9 cellular contexts compared by ENCODE assay signal in genomic region chr14:24233538-24233866, GRCh38. TPM values are rescaled to one million over a fixed set of nuclear protein-coding genes. Genes with fewer than 3 reads are reported as not detected.
DNase-seq lines count a peak whose midpoint lies in the region; ATAC-seq, FAIRE-seq and TF ChIP-seq lines count a peak whose summit lies in the region.
"Had no signal": no experiment of that assay in that cellular context is flagged by ENCODE, and none has a peak within 500 bp of the region (broad histone marks: within the 10 kb centered on the region; RNA-seq: fewer than 3 reads in every experiment).

No MANE protein-coding gene starts in this region.

- peaks cover 65% of the 10 kb centered on the region for H3K4me1 Mint-ChIP-seq in activated CD4-positive, alpha-beta T cell treated with anti-CD3 and anti-CD28 coated beads for 36 hours
- peaks cover 56% of the 10 kb centered on the region for H3K4me1 Mint-ChIP-seq in activated T-helper 1 cell treated with anti-CD3 and anti-CD28 coated beads, Interleukin-12 subunit alpha, Interleukin-12 subunit beta, Interleukin-2, Interleukin-4 antibody, amounts not matched to agents 30 ng/mL and 10 ng/mL and 1 ng/mL, durations not matched to agents 14 hours and 24 hours and 36 hours (ENCODE audit: low read depth)

- H3K9me3 ChIP-seq in keratinocyte (ENCODE audit: control insufficient read depth, low read depth, low read length) (no peaks in the 10 kb centered on the region), testis (no peaks in the 10 kb centered on the region)

- peak overlapping the region; percentile 78 for H3K4me3 Mint-ChIP-seq in activated CD4-positive, alpha-beta T cell treated with anti-CD3 and anti-CD28 coated beads for 36 hours
- peak overlapping the region; percentile 93 for H3K4me3 Mint-ChIP-seq in activated T-helper 1 cell treated with anti-CD3 and anti-CD28 coated beads, Interleukin-12 subunit alpha, Interleukin-12 subunit beta, Interleukin-2, Interleukin-4 antibody, amounts not matched to agents 30 ng/mL and 10 ng/mL and 1 ng/mL, durations not matched to agents 14 hours and 24 hours and 36 hours

- H3K4me3 ChIP-seq in keratinocyte (ENCODE audit: control insufficient read depth in 2 of 3, extremely low read depth in 1 of 3, insufficient read depth in 2 of 3, low read depth in 1 of 3, low read length in 3 of 3) (peak overlapping the region; percentile 70 to 83 (median 82)), testis (peak overlapping the region; percentile 75 to 91)

- peak overlapping the region; percentile 98 for H3K4me2 ChIP-seq in keratinocyte (ENCODE audit: control insufficient read depth, extremely low read depth, insufficient read depth, low read depth, low read length)

- CTCF ChIA-PET in activated CD4-positive, alpha-beta T cell treated with anti-CD3 and anti-CD28 coated beads for 36 hours (lab: Charles Lee) = interaction anchor here (0.6 to 16.9 kb wide), 6 partner anchors 9 to 1692 kb away, joined by 3 to 430 read pairs (median 6); partner anchors contain the start of genes CIDEB, DHRS1, LTB4R and LTB4R2

- no peak for FAIRE-seq in keratinocyte (lab: Jason Lieb, UNC)
- FAIRE-seq: G401.6 had no signal

- H4K20me1 ChIP-seq in keratinocyte (ENCODE audit: control insufficient read depth, extremely low read depth, insufficient read depth, low read length) = no peaks in the 10 kb centered on the region

- POLR2A ChIA-PET in activated CD4-positive, alpha-beta T cell treated with anti-CD3 and anti-CD28 coated beads for 36 hours (lab: Charles Lee) = interaction anchor here (1.0 to 2.0 kb wide), 3 partner anchors 9 to 41 kb away, joined by 3 to 9 read pairs (median 6); partner anchors contain the start of genes CHMP4A and TINF2

- H3K4me1 ChIP-seq in keratinocyte (ENCODE audit: control insufficient read depth, extremely low read depth, insufficient read depth, low read length) (peaks cover 37% of the 10 kb centered on the region), testis (peaks cover 19% of the 10 kb centered on the region)

- H3K27me3 ChIP-seq in keratinocyte (ENCODE audit: control insufficient read depth, extremely low read depth, insufficient read depth, low read length) = no peaks in the 10 kb centered on the region
- H3K27me3 ChIP-seq in testis = no peaks in the 10 kb centered on the region

- no peaks in the 10 kb centered on the region for H3K27me3 Mint-ChIP-seq in activated CD4-positive, alpha-beta T cell treated with anti-CD3 and anti-CD28 coated beads for 36 hours
- no peaks in the 10 kb centered on the region for H3K27me3 Mint-ChIP-seq in activated T-helper 1 cell treated with anti-CD3 and anti-CD28 coated beads, Interleukin-12 subunit alpha, Interleukin-12 subunit beta, Interleukin-2, Interleukin-4 antibody, amounts not matched to agents 30 ng/mL and 10 ng/mL and 1 ng/mL, durations not matched to agents 14 hours and 24 hours and 36 hours (ENCODE audit: insufficient read depth)

- H3K9ac ChIP-seq in keratinocyte (ENCODE audit: control insufficient read depth, extremely low read depth, insufficient read depth, low read length) = peak overlapping the region; percentile 94

- dilution Hi-C loops in keratinocyte (cut with MboI; ENCODE audit: extremely low pct_ligation_motif_present, low sequenced_read_pairs) = no loop called here

- peaks cover 56% of the 10 kb centered on the region for H3K79me2 ChIP-seq in keratinocyte (ENCODE audit: control insufficient read depth, insufficient read depth, low read length)

- in situ Hi-C loops in GM13977 (cut with MboI; ENCODE audit: low pct_unique_long_range_greater_than_20kb, low sequenced_read_pairs, unreplicated experiment) = no loop called here

- TF ChIP-seq CTCF in keratinocyte (optimal IDR thresholded peaks at IDR 0.05 in 1 of 3, IDR thresholded peaks at IDR 0.05 in 1 of 3, conservative IDR thresholded peaks at IDR 0.05 in 1 of 3; ENCODE audit: extremely low read depth in 1 of 3, insufficient read depth in 2 of 3, low read length in 3 of 3) (no peak), testis (IDR thresholded peaks at IDR 0.05) (no peak), GM13977 (IDR thresholded peaks at IDR 0.05; ENCODE audit: extremely low read depth, insufficient read depth, missing control alignments) (no peak)

- H3K36me3 Mint-ChIP-seq in activated CD4-positive, alpha-beta T cell treated with anti-CD3 and anti-CD28 coated beads for 36 hours (ENCODE audit: low read depth) = peaks cover 49% of the 10 kb centered on the region
- peaks cover 41% of the 10 kb centered on the region for H3K36me3 Mint-ChIP-seq in activated T-helper 1 cell treated with anti-CD3 and anti-CD28 coated beads, Interleukin-12 subunit alpha, Interleukin-12 subunit beta, Interleukin-2, Interleukin-4 antibody, amounts not matched to agents 30 ng/mL and 10 ng/mL and 1 ng/mL, durations not matched to agents 14 hours and 24 hours and 36 hours (ENCODE audit: low read depth)

- H3K27ac ChIP-seq in keratinocyte (ENCODE audit: control insufficient read depth, insufficient read depth, low read length) (peak overlapping the region; percentile 97), testis (peak overlapping the region in 1 of 2 donors; percentile 82)

- 52 to 55% methylated on average over 2 of the region's 2 CpGs for WGBS in testis, 2 donors

- intact Hi-C loops in activated CD4-positive, alpha-beta T cell treated with anti-CD3 and anti-CD28 coated beads for 36 hours (cut with DNase I, micrococcal nuclease) = loop anchor here (2.0 to 5.0 kb wide), 3 partner anchors 39 to 209 kb away; partner anchors contain the start of genes PSME2 (in 1 of the 2), RABGGTA (in 1 of the 2), RNF31 (in 1 of the 2) and SDR39U1 (in 1 of the 2)
- intact Hi-C loops in activated T-helper 1 cell treated with anti-CD3 and anti-CD28 coated beads, Interleukin-12 subunit alpha, Interleukin-12 subunit beta, Interleukin-2, Interleukin-4 antibody, amounts not matched to agents 30 ng/mL and 10 ng/mL and 1 ng/mL, durations not matched to agents 14 hours and 24 hours and 36 hours (cut with micrococcal nuclease) = loop anchor here (10.0 kb wide), 1 partner anchor 1139 kb away; the partner anchor contains the start of genes ACIN1 and C14orf119
- intact Hi-C loops in testis (cut with DNase I; ENCODE audit: low total_unique reads) = no loop called here

- H3K27ac Mint-ChIP-seq in activated CD4-positive, alpha-beta T cell treated with anti-CD3 and anti-CD28 coated beads for 36 hours = peak overlapping the region; percentile 89
- H3K27ac Mint-ChIP-seq in activated T-helper 1 cell treated with anti-CD3 and anti-CD28 coated beads, Interleukin-12 subunit alpha, Interleukin-12 subunit beta, Interleukin-2, Interleukin-4 antibody, amounts not matched to agents 30 ng/mL and 10 ng/mL and 1 ng/mL, durations not matched to agents 14 hours and 24 hours and 36 hours = peak overlapping the region; percentile 53

- no peaks in the 10 kb centered on the region for H3K9me1 ChIP-seq in keratinocyte (ENCODE audit: control insufficient read depth, extremely low read depth, insufficient read depth, low read length)

- peaks cover 15 to 39% of the 10 kb centered on the region in 2 experiments for H3K36me3 ChIP-seq in keratinocyte (ENCODE audit: control insufficient read depth in 2 of 2, extremely low read depth in 1 of 2, insufficient read depth in 2 of 2, low read length in 2 of 2)
- no peaks in the 10 kb centered on the region for H3K36me3 ChIP-seq in testis (ENCODE audit: low read depth, missing control alignments)

- H3K9me3 Mint-ChIP-seq in activated CD4-positive, alpha-beta T cell treated with anti-CD3 and anti-CD28 coated beads for 36 hours (ENCODE audit: low read depth) = no peaks in the 10 kb centered on the region
- no peaks in the 10 kb centered on the region for H3K9me3 Mint-ChIP-seq in activated T-helper 1 cell treated with anti-CD3 and anti-CD28 coated beads, Interleukin-12 subunit alpha, Interleukin-12 subunit beta, Interleukin-2, Interleukin-4 antibody, amounts not matched to agents 30 ng/mL and 10 ng/mL and 1 ng/mL, durations not matched to agents 14 hours and 24 hours and 36 hours

- no peak for TF ChIP-seq POLR2A in testis (IDR thresholded peaks at IDR 0.05)

- no peak overlapping the region for H2AFZ ChIP-seq in keratinocyte (ENCODE audit: control insufficient read depth, low read length)

- no peak for ATAC-seq in activated CD4-positive, alpha-beta T cell treated with anti-CD3 and anti-CD28 coated beads for 36 hours
- ATAC-seq in GM21576 (IDR thresholded peaks at IDR 0.05; ENCODE audit: unreplicated experiment) = no peak

- DNase-seq in activated CD4-positive, alpha-beta T cell treated with anti-CD3 and anti-CD28 coated beads for 36 hours = peak; percentile 50
- no peak for DNase-seq in activated CD4-positive, alpha-beta T cell treated with anti-CD3 and anti-CD28 coated beads for 4 hours
- no peak for DNase-seq in activated T-helper 1 cell treated with anti-CD3 and anti-CD28 coated beads, Interleukin-12 subunit alpha, Interleukin-12 subunit beta, Interleukin-2, Interleukin-4 antibody, amounts not matched to agents 30 ng/mL and 10 ng/mL and 1 ng/mL, durations not matched to agents 14 hours and 24 hours and 36 hours (ENCODE audit: low spot score)
- DNase-seq in keratinocyte (ENCODE audit: low read depth, low spot score) (no peak), testis (no peak), epidermal melanocyte (ENCODE audit: insufficient read length, low spot score) (no peak), GM13977 (ENCODE audit: low spot score) (no peak)

RNA-seq across cellular contexts. Expression of gene GMPR2, which starts 0.8 kb away (rescaled TPM):
- 10 to 100 TPM; 56.7 to 59.6 TPM for total RNA-seq in activated CD4-positive, alpha-beta T cell treated with anti-CD3 and anti-CD28 coated beads for 36 hours
- total RNA-seq in activated T-helper 1 cell treated with anti-CD3 and anti-CD28 coated beads, Interleukin-12 subunit alpha, Interleukin-12 subunit beta, Interleukin-2, Interleukin-4 antibody, amounts not matched to agents 30 ng/mL and 10 ng/mL and 1 ng/mL, durations not matched to agents 14 hours and 24 hours and 36 hours = 40.8 and 41.4 TPM in 2 replicates
- polyA plus RNA-seq in keratinocyte = 84.1 to 90.0 TPM (median 84.6 TPM) in 3 replicates
- 20.8 TPM for polyA plus RNA-seq in keratinocyte (2011; ENCODE audit: low read depth)
- 75.6 and 78.2 TPM in 2 replicates for polyA plus RNA-seq in keratinocyte (2011; cell fraction: cytosol; rRNA removed)
- 97.9 and 98.6 TPM in 2 replicates for polyA plus RNA-seq in keratinocyte (2011; cell fraction: nucleus; rRNA removed)
- 48.3 and 76.4 TPM in 2 replicates for polyA plus RNA-seq in keratinocyte (2012; ENCODE audit: low replicate concordance)
- 76.9 to 98.2 TPM (median 79.0 TPM) in 3 replicates for polyA minus RNA-seq in keratinocyte
- 41.6 TPM for polyA minus RNA-seq in keratinocyte (2011; cell fraction: cytosol; rRNA and poly(A)+ RNA removed)
- 40.4 and 41.3 TPM in 2 replicates for polyA minus RNA-seq in keratinocyte (2011; cell fraction: nucleus; rRNA and poly(A)+ RNA removed)
- 10 to 100 TPM; 30.0 to 42.2 TPM for total RNA-seq in testis
- polyA plus RNA-seq in testis (ENCODE audit: insufficient read depth, low read depth, low replicate concordance) = 49.9 TPM

RNA-seq across cellular contexts. Expression of gene NEDD8, which starts 1.3 kb away (rescaled TPM):
- total RNA-seq in activated CD4-positive, alpha-beta T cell treated with anti-CD3 and anti-CD28 coated beads for 36 hours = 100 to 1,000 TPM; 187 to 217 TPM
- total RNA-seq in activated T-helper 1 cell treated with anti-CD3 and anti-CD28 coated beads, Interleukin-12 subunit alpha, Interleukin-12 subunit beta, Interleukin-2, Interleukin-4 antibody, amounts not matched to agents 30 ng/mL and 10 ng/mL and 1 ng/mL, durations not matched to agents 14 hours and 24 hours and 36 hours = 177 and 185 TPM in 2 replicates
- 458 to 509 TPM (median 499 TPM) in 3 replicates for polyA plus RNA-seq in keratinocyte
- 146 TPM for polyA plus RNA-seq in keratinocyte (2011; ENCODE audit: low read depth)
- polyA plus RNA-seq in keratinocyte (2011; cell fraction: cytosol; rRNA removed) = 470 and 537 TPM in 2 replicates
- 167 and 216 TPM in 2 replicates for polyA plus RNA-seq in keratinocyte (2011; cell fraction: nucleus; rRNA removed)
- polyA plus RNA-seq in keratinocyte (2012; ENCODE audit: low replicate concordance) = 337 and 494 TPM in 2 replicates
- polyA minus RNA-seq in keratinocyte = 108 to 141 TPM (median 126 TPM) in 3 replicates
- 114 TPM for polyA minus RNA-seq in keratinocyte (2011; cell fraction: cytosol; rRNA and poly(A)+ RNA removed)
- 27.1 and 42.4 TPM in 2 replicates for polyA minus RNA-seq in keratinocyte (2011; cell fraction: nucleus; rRNA and poly(A)+ RNA removed)
- total RNA-seq in testis = 100 to 1,000 TPM in 1 of 2 donors, 10 to 100 TPM in 1; 94.6 to 110 TPM
- 180 TPM for polyA plus RNA-seq in testis (ENCODE audit: insufficient read depth, low read depth, low replicate concordance)

RNA-seq across cellular contexts. Expression of gene TINF2, which starts 8.9 kb away (rescaled TPM):
- 100 to 1,000 TPM in 1 of 2 experiments, 10 to 100 TPM in 1; 87.4 to 108 TPM for total RNA-seq in activated CD4-positive, alpha-beta T cell treated with anti-CD3 and anti-CD28 coated beads for 36 hours
- total RNA-seq in activated T-helper 1 cell treated with anti-CD3 and anti-CD28 coated beads, Interleukin-12 subunit alpha, Interleukin-12 subunit beta, Interleukin-2, Interleukin-4 antibody, amounts not matched to agents 30 ng/mL and 10 ng/mL and 1 ng/mL, durations not matched to agents 14 hours and 24 hours and 36 hours = 90.9 and 95.9 TPM in 2 replicates
- polyA plus RNA-seq in keratinocyte = 43.5 to 107 TPM (median 54.3 TPM) in 3 replicates
- 105 TPM for polyA plus RNA-seq in keratinocyte (2011; ENCODE audit: low read depth)
- 62.8 and 85.3 TPM in 2 replicates for polyA plus RNA-seq in keratinocyte (2011; cell fraction: cytosol; rRNA removed)
- 86.4 and 99.2 TPM in 2 replicates for polyA plus RNA-seq in keratinocyte (2011; cell fraction: nucleus; rRNA removed)
- 46.2 and 91.0 TPM in 2 replicates for polyA plus RNA-seq in keratinocyte (2012; ENCODE audit: low replicate concordance)
- 29.6 to 59.0 TPM (median 56.6 TPM) in 3 replicates for polyA minus RNA-seq in keratinocyte
- polyA minus RNA-seq in keratinocyte (2011; cell fraction: cytosol; rRNA and poly(A)+ RNA removed) = 50.5 TPM
- 26.7 and 43.3 TPM in 2 replicates for polyA minus RNA-seq in keratinocyte (2011; cell fraction: nucleus; rRNA and poly(A)+ RNA removed)
- total RNA-seq in testis = 10 to 100 TPM; 27.5 to 32.1 TPM
- polyA plus RNA-seq in testis (ENCODE audit: insufficient read depth, low read depth, low replicate concordance) = 45.6 TPM

RNA-seq across cellular contexts. Expression of gene MDP1, which starts 17.6 kb away (rescaled TPM):
- 10 to 100 TPM in 1 of 2 experiments, 1 to 10 TPM in 1; 4.5 to 11.7 TPM for total RNA-seq in activated CD4-positive, alpha-beta T cell treated with anti-CD3 and anti-CD28 coated beads for 36 hours
- 11.6 and 12.9 TPM in 2 replicates for total RNA-seq in activated T-helper 1 cell treated with anti-CD3 and anti-CD28 coated beads, Interleukin-12 subunit alpha, Interleukin-12 subunit beta, Interleukin-2, Interleukin-4 antibody, amounts not matched to agents 30 ng/mL and 10 ng/mL and 1 ng/mL, durations not matched to agents 14 hours and 24 hours and 36 hours
- 7.0 to 7.5 TPM (median 7.3 TPM) in 3 replicates for polyA plus RNA-seq in keratinocyte
- 4.2 TPM for polyA plus RNA-seq in keratinocyte (2011; ENCODE audit: low read depth)
- 5.0 and 6.9 TPM in 2 replicates for polyA plus RNA-seq in keratinocyte (2011; cell fraction: cytosol; rRNA removed)
- 8.9 and 10.8 TPM in 2 replicates for polyA plus RNA-seq in keratinocyte (2011; cell fraction: nucleus; rRNA removed)
- 4.3 and 9.4 TPM in 2 replicates for polyA plus RNA-seq in keratinocyte (2012; ENCODE audit: low replicate concordance)
- polyA minus RNA-seq in keratinocyte = 2.3 to 3.2 TPM in 2 of 3 replicates, not detected in the other
- polyA minus RNA-seq in keratinocyte (2011; cell fraction: cytosol; rRNA and poly(A)+ RNA removed) = 3.1 TPM
- 2.6 and 3.4 TPM in 2 replicates for polyA minus RNA-seq in keratinocyte (2011; cell fraction: nucleus; rRNA and poly(A)+ RNA removed)
- total RNA-seq in testis = 10 to 100 TPM; 17.3 to 19.5 TPM
- polyA plus RNA-seq in testis (ENCODE audit: insufficient read depth, low read depth, low replicate concordance) = 20.1 TPM

RNA-seq across cellular contexts. Expression of gene CHMP4A, which starts 20.2 kb away (rescaled TPM):
- 10 to 100 TPM; 48.8 to 73.0 TPM for total RNA-seq in activated CD4-positive, alpha-beta T cell treated with anti-CD3 and anti-CD28 coated beads for 36 hours
- total RNA-seq in activated T-helper 1 cell treated with anti-CD3 and anti-CD28 coated beads, Interleukin-12 subunit alpha, Interleukin-12 subunit beta, Interleukin-2, Interleukin-4 antibody, amounts not matched to agents 30 ng/mL and 10 ng/mL and 1 ng/mL, durations not matched to agents 14 hours and 24 hours and 36 hours = 86.5 and 95.8 TPM in 2 replicates
- polyA plus RNA-seq in keratinocyte (48.0 to 86.6 TPM (median 54.5 TPM) in 3 replicates), testis (ENCODE audit: insufficient read depth, low read depth, low replicate concordance) (56.3 TPM)
- polyA plus RNA-seq in keratinocyte (2011; ENCODE audit: low read depth) = 197 TPM
- polyA plus RNA-seq in keratinocyte (2011; cell fraction: cytosol; rRNA removed) = 73.7 and 75.3 TPM in 2 replicates
- polyA plus RNA-seq in keratinocyte (2011; cell fraction: nucleus; rRNA removed) = 43.0 and 60.1 TPM in 2 replicates
- 60.4 and 62.3 TPM in 2 replicates for polyA plus RNA-seq in keratinocyte (2012; ENCODE audit: low replicate concordance)
- polyA minus RNA-seq in keratinocyte = 1.0 to 22.0 TPM (median 8.9 TPM) in 3 replicates
- 6.9 TPM for polyA minus RNA-seq in keratinocyte (2011; cell fraction: cytosol; rRNA and poly(A)+ RNA removed)
- polyA minus RNA-seq in keratinocyte (2011; cell fraction: nucleus; rRNA and poly(A)+ RNA removed) = 1.4 and 4.9 TPM in 2 replicates
- total RNA-seq in testis = 100 to 1,000 TPM in 1 of 2 donors, 10 to 100 TPM in 1; 52.9 to 111 TPM
